Comparison of ENCODE assay signal across 29 cellular contexts in the genomic region with DNA sequence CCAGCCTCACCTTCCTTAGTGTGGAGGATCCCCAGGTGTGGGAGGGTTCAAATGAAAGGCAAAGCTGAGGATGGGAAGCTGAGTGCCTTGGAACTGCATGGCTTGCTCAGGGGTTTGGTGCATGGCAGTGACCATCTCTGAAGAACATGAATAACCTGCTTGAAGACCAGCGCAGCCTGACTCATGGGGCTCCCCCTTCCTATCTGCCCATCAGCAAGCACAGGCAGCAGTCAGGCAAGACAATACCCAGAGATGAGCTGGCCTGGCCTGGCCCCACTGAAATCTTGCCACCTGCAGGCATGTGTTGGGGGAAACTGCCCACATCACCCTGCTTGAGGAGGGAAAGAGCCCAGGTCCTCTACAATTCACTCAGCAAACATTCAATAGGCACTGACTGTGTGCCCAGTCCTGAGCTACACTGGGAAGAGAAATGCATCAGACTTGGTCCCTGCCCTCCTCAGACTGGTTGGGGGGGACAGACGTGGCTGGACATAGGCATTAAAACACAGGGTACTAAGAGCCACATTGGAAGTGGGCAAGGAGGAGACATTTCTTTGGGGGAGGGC.
A peak's percentile ranks its signal among the peaks of the same experiment; 100 is the strongest.
DNase-seq lines count a peak whose midpoint lies in the region; ATAC-seq and TF ChIP-seq lines count a peak whose summit lies in the region.
"Had no signal": no experiment of that assay in that cellular context is flagged by ENCODE, and none has a peak within 500 bp of the region (broad histone marks: within the 10 kb centered on the region; RNA-seq: fewer than 3 reads in every experiment).

No MANE protein-coding gene starts in this region.

- H3K27ac Mint-ChIP-seq in MCF 10A (ENCODE audit: low read depth, unreplicated experiment) = no peak overlapping the region
- H3K27ac Mint-ChIP-seq in stimulated activated naive B cell treated with anti-CD40 and anti-IgM and Interleukin-4, amounts not matched to agents 10 μg/mL and 1 μg/mL and 100 μg/mL, for 72 hours = no peak overlapping the region
- no peak overlapping the region for H3K27ac Mint-ChIP-seq in CD14-positive monocyte
- H3K27ac Mint-ChIP-seq: activated CD4-positive, alpha-beta T cell treated with anti-CD3 and anti-CD28 coated beads, Interleukin-2, amount 10 ng/mL, durations not matched to agents 7 days and 5 days; activated naive CD8-positive, alpha-beta T cell treated with anti-CD3 and anti-CD28 coated beads, Interleukin-2, amount 50 U/mL, for 24 hours; activated T-cell treated with anti-CD3 and anti-CD28 coated beads, Interleukin-2, amount 50 U/mL, for 72 hours; CD4-positive, alpha-beta T cell; naive thymus-derived CD4-positive, alpha-beta T cell had no signal

- TF ChIP-seq CTCF in mammary epithelial cell (conservative IDR thresholded peaks at IDR 0.05 in 1 of 2, IDR thresholded peaks at IDR 0.05 in 1 of 2; ENCODE audit: extremely low read depth in 1 of 2, insufficient read depth in 1 of 2, low read depth in 1 of 2, low read length in 2 of 2) (no peak), MCF 10A (IDR thresholded peaks at IDR 0.05; ENCODE audit: unreplicated experiment) (no peak), RWPE2 (IDR thresholded peaks at IDR 0.05; ENCODE audit: poor library complexity, severe bottlenecking) (no peak), foreskin keratinocyte (conservative IDR thresholded peaks at IDR 0.05) (no peak), CD14-positive monocyte (IDR thresholded peaks at IDR 0.05) (no peak)

- H3K79me2 ChIP-seq in mammary epithelial cell (ENCODE audit: insufficient read depth, low read length) = no peaks in the 10 kb centered on the region

- ATAC-seq in RWPE2 (ENCODE audit: low read depth) (peak; percentile 86), foreskin keratinocyte (peak; percentile 71), GM18873 (IDR thresholded peaks at IDR 0.05; ENCODE audit: low FRiP score, unreplicated experiment) (no peak)
- peak; percentile 31 to 41 for ATAC-seq in stimulated activated naive B cell treated with anti-CD40 and anti-IgM and Interleukin-4, amounts not matched to agents 10 μg/mL and 1 μg/mL and 100 μg/mL, for 72 hours (replicated peaks)
- ATAC-seq: activated naive CD8-positive, alpha-beta T cell treated with anti-CD3 and anti-CD28 coated beads, Interleukin-2, amount 50 U/mL, for 24 hours; naive thymus-derived CD4-positive, alpha-beta T cell; Panc1; right lobe of liver had no signal

- CTCF ChIA-PET in mammary epithelial cell (lab: Charles Lee; ENCODE audit: low non-redundant PET) = no interaction called here
- CTCF ChIA-PET in MCF 10A (lab: Yijun Ruan, JAX) = interaction anchor here (1.0 to 1.3 kb wide), 2 partner anchors 11 to 199 kb away, joined by 4 to 5 read pairs; no protein-coding TSS in a partner anchor

- H3K9ac ChIP-seq in mammary epithelial cell (ENCODE audit: insufficient read depth, low read length) = no peak overlapping the region

- H3K4me3 ChIP-seq in mammary epithelial cell (replicated peaks in 1 of 3; ENCODE audit: insufficient read depth in 1 of 3, low read depth in 2 of 3, low read length in 3 of 3) (no peak overlapping the region), RWPE2 (ENCODE audit: severe bottlenecking) (no peak overlapping the region)
- H3K4me3 ChIP-seq: right lobe of liver, spleen, thyroid gland had no signal

- DNase-seq in mammary epithelial cell (peak; percentile 25), MCF 10A (ENCODE audit: unreplicated experiment) (no peak), RWPE2 (ENCODE audit: low spot score) (no peak), foreskin keratinocyte (peak in 1 of 2 donors; percentile 59), CD14-positive monocyte (ENCODE audit: low spot score) (no peak), COLO668 (lab: John Stamatoyannopoulos, UW; ENCODE audit: unreplicated experiment) (no peak)
- no peak for DNase-seq in stimulated activated naive B cell treated with anti-CD40 and anti-IgM and Interleukin-4, amounts not matched to agents 10 μg/mL and 1 μg/mL and 100 μg/mL, for 72 hours
- DNase-seq: activated CD4-positive, alpha-beta T cell treated with anti-CD3 and anti-CD28 coated beads, Interleukin-2, amount 10 ng/mL, durations not matched to agents 7 days and 5 days; activated naive CD4-positive, alpha-beta T cell; activated naive CD8-positive, alpha-beta T cell treated with anti-CD3 and anti-CD28 coated beads, Interleukin-2, amount 50 U/mL, for 24 hours; activated T-cell treated with anti-CD3 and anti-CD28 coated beads, Interleukin-2, amount 50 U/mL, for 72 hours; CD4-positive, alpha-beta T cell; cortex of kidney; effector memory CD4-positive, alpha-beta T cell; EL; GOT3; midbrain; naive thymus-derived CD4-positive, alpha-beta T cell; NCI-H1105 treated with DMSO at 0.1 percent for 48 hours; NCI-H187 treated with DMSO at 0.1 percent for 48 hours; NCI-H526 treated with DMSO at 0.1 percent for 48 hours; SHP77 treated with DMSO at 0.1 percent for 48 hours; spleen; stimulated activated CD4-positive, alpha-beta T cell treated with anti-CD3 and anti-CD28 coated beads, Interleukin-2, amount 100 ng/mL, for 24 hours; thyroid gland had no signal

- H3K27ac ChIP-seq in mammary epithelial cell (ENCODE audit: insufficient read depth, low read depth, low read length) = no peak overlapping the region
- H3K27ac ChIP-seq in RWPE2 (ENCODE audit: poor library complexity, severe bottlenecking) = no peak overlapping the region
- H3K27ac ChIP-seq in foreskin keratinocyte = no peak overlapping the region
- H3K27ac ChIP-seq: neutrophil, right lobe of liver, spleen, thyroid gland had no signal

- intact Hi-C loops in mammary epithelial cell (cut with micrococcal nuclease) (no loop called here), MCF 10A (cut with micrococcal nuclease) (no loop called here), CD14-positive monocyte (cut with micrococcal nuclease) (no loop called here)

- H3K36me3 ChIP-seq in mammary epithelial cell (ENCODE audit: insufficient read depth, low read length) (no peaks in the 10 kb centered on the region), RWPE2 (ENCODE audit: low read depth) (no peaks in the 10 kb centered on the region)
- H3K36me3 ChIP-seq: neutrophil, right lobe of liver, spleen, thyroid gland had no signal

- H3K27me3 Mint-ChIP-seq in MCF 10A (ENCODE audit: insufficient read depth, unreplicated experiment) = peaks cover 23% of the 10 kb centered on the region
- no peaks in the 10 kb centered on the region for H3K27me3 Mint-ChIP-seq in stimulated activated naive B cell treated with anti-CD40 and anti-IgM and Interleukin-4, amounts not matched to agents 10 μg/mL and 1 μg/mL and 100 μg/mL, for 72 hours
- peaks cover 0 to 3% (median 2%) of the 10 kb centered on the region in 3 donors for H3K27me3 Mint-ChIP-seq in CD14-positive monocyte (ENCODE audit: low read depth in 3 of 3)
- H3K27me3 Mint-ChIP-seq: activated CD4-positive, alpha-beta T cell treated with anti-CD3 and anti-CD28 coated beads, Interleukin-2, amount 10 ng/mL, durations not matched to agents 7 days and 5 days; activated naive CD8-positive, alpha-beta T cell treated with anti-CD3 and anti-CD28 coated beads, Interleukin-2, amount 50 U/mL, for 24 hours; CD4-positive, alpha-beta T cell had no signal

- POLR2A ChIA-PET in MCF 10A (lab: Yijun Ruan, JAX) = interaction anchor here (0.9 to 1.1 kb wide), 2 partner anchors 10 to 28 kb away, joined by 3 read pairs; no protein-coding TSS in a partner anchor

- no peaks in the 10 kb centered on the region for H3K36me3 Mint-ChIP-seq in MCF 10A (ENCODE audit: insufficient read depth, unreplicated experiment)
- no peaks in the 10 kb centered on the region for H3K36me3 Mint-ChIP-seq in stimulated activated naive B cell treated with anti-CD40 and anti-IgM and Interleukin-4, amounts not matched to agents 10 μg/mL and 1 μg/mL and 100 μg/mL, for 72 hours
- no peaks in the 10 kb centered on the region for H3K36me3 Mint-ChIP-seq in CD14-positive monocyte
- H3K36me3 Mint-ChIP-seq: naive thymus-derived CD4-positive, alpha-beta T cell had no signal

- in situ Hi-C loops in mammary epithelial cell (cut with MboI; ENCODE audit: low sequenced_read_pairs in 2 of 2) = no loop called here

- H3K9me3 Mint-ChIP-seq in MCF 10A (ENCODE audit: unreplicated experiment) (no peaks in the 10 kb centered on the region), CD14-positive monocyte (peaks cover 0 to 3% (median 0%) of the 10 kb centered on the region in 7 donors)
- H3K9me3 Mint-ChIP-seq in stimulated activated naive B cell treated with anti-CD40 and anti-IgM and Interleukin-4, amounts not matched to agents 10 μg/mL and 1 μg/mL and 100 μg/mL, for 72 hours = no peaks in the 10 kb centered on the region
- H3K9me3 Mint-ChIP-seq: activated CD4-positive, alpha-beta T cell treated with anti-CD3 and anti-CD28 coated beads, Interleukin-2, amount 10 ng/mL, durations not matched to agents 7 days and 5 days; activated naive CD8-positive, alpha-beta T cell treated with anti-CD3 and anti-CD28 coated beads, Interleukin-2, amount 50 U/mL, for 24 hours; activated T-cell treated with anti-CD3 and anti-CD28 coated beads, Interleukin-2, amount 50 U/mL, for 72 hours; CD4-positive, alpha-beta T cell had no signal

- WGBS in mammary epithelial cell (ENCODE audit: low coverage, missing lambda C conversion rate) = 69% methylated on average over 2 of the region's 2 CpGs

- H3K4me1 Mint-ChIP-seq in MCF 10A (ENCODE audit: insufficient read depth, unreplicated experiment) (no peaks in the 10 kb centered on the region), CD14-positive monocyte (no peaks in the 10 kb centered on the region)
- no peaks in the 10 kb centered on the region for H3K4me1 Mint-ChIP-seq in stimulated activated naive B cell treated with anti-CD40 and anti-IgM and Interleukin-4, amounts not matched to agents 10 μg/mL and 1 μg/mL and 100 μg/mL, for 72 hours
- H3K4me1 Mint-ChIP-seq: activated CD4-positive, alpha-beta T cell treated with anti-CD3 and anti-CD28 coated beads, Interleukin-2, amount 10 ng/mL, durations not matched to agents 7 days and 5 days; activated naive CD8-positive, alpha-beta T cell treated with anti-CD3 and anti-CD28 coated beads, Interleukin-2, amount 50 U/mL, for 24 hours; naive thymus-derived CD4-positive, alpha-beta T cell had no signal

- H3K27me3 ChIP-seq in mammary epithelial cell (ENCODE audit: insufficient read depth, low read length) (no peaks in the 10 kb centered on the region), RWPE2 (ENCODE audit: insufficient read depth, poor library complexity, severe bottlenecking) (no peaks in the 10 kb centered on the region), foreskin keratinocyte (peaks cover 18% of the 10 kb centered on the region)
- H3K27me3 ChIP-seq: neutrophil, right lobe of liver, spleen, thyroid gland had no signal

- dilution Hi-C loops in mammary epithelial cell (cut with HindIII; ENCODE audit: low sequenced_read_pairs) = no loop called here

- H4K20me1 ChIP-seq in mammary epithelial cell (ENCODE audit: insufficient read depth, low read length) = no peaks in the 10 kb centered on the region

- no peak overlapping the region for H2AFZ ChIP-seq in mammary epithelial cell (ENCODE audit: low read depth, low read length)

- no peak overlapping the region for H3K4me2 ChIP-seq in mammary epithelial cell (ENCODE audit: insufficient read depth, low read depth, low read length)

- BruUV-seq in mammary epithelial cell (replicated peaks; lab: Mats Ljungman, UMichigan) = no TSS peak
- BruUV-seq in MCF 10A (replicated peaks; lab: Mats Ljungman, UMichigan) = no TSS peak

- H3K4me1 ChIP-seq in mammary epithelial cell (ENCODE audit: insufficient read depth, low read length) = no peaks in the 10 kb centered on the region
- no peaks in the 10 kb centered on the region for H3K4me1 ChIP-seq in RWPE2 (ENCODE audit: insufficient read depth, poor library complexity, severe bottlenecking)
- H3K4me1 ChIP-seq in foreskin keratinocyte = no peaks in the 10 kb centered on the region
- H3K4me1 ChIP-seq: right lobe of liver, spleen, thyroid gland had no signal

- H3K4me3 Mint-ChIP-seq in MCF 10A (ENCODE audit: unreplicated experiment) = no peak overlapping the region
- H3K4me3 Mint-ChIP-seq in stimulated activated naive B cell treated with anti-CD40 and anti-IgM and Interleukin-4, amounts not matched to agents 10 μg/mL and 1 μg/mL and 100 μg/mL, for 72 hours = no peak overlapping the region
- H3K4me3 Mint-ChIP-seq in CD14-positive monocyte = no peak overlapping the region
- H3K4me3 Mint-ChIP-seq: activated CD4-positive, alpha-beta T cell treated with anti-CD3 and anti-CD28 coated beads, Interleukin-2, amount 10 ng/mL, durations not matched to agents 7 days and 5 days; activated naive CD8-positive, alpha-beta T cell treated with anti-CD3 and anti-CD28 coated beads, Interleukin-2, amount 50 U/mL, for 24 hours; activated T-cell treated with anti-CD3 and anti-CD28 coated beads, Interleukin-2, amount 50 U/mL, for 72 hours; CD4-positive, alpha-beta T cell; naive thymus-derived CD4-positive, alpha-beta T cell had no signal

- no peaks in the 10 kb centered on the region for H3K9me3 ChIP-seq in mammary epithelial cell (replicated peaks; ENCODE audit: insufficient read depth, low read length)
- no peaks in the 10 kb centered on the region for H3K9me3 ChIP-seq in RWPE2 (ENCODE audit: severe bottlenecking)
- H3K9me3 ChIP-seq: neutrophil, right lobe of liver, spleen, thyroid gland had no signal
